ENCODE assay signal across 30 cellular contexts in the genomic region with DNA sequence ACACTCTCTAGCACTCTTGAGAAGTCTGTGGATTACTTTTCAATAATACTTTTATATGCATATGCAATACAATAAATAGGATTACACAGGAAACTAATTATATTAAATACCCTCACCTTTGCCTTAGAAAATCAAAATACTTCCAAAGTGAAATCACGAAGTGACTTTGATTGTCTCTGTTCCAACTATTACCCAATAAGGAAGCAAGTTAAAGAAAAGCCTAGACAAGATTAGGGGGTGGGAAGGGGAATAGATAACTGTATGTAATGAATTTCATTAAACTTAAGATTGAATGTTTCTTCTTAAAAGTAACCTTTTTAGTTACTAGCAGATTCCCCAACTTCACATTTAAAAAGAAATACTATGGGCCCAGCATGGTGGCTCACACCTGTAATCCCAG.
"Had no signal": no experiment of that assay in that cellular context is flagged by ENCODE, and none has a peak within 500 bp of the region (broad histone marks: within the 10 kb centered on the region; RNA-seq: fewer than 3 reads in every experiment).

No MANE protein-coding gene starts in this region.

- H3K9ac ChIP-seq: KMS-11 had no signal

- H3K4me2 ChIP-seq: KMS-11 had no signal

- H3K27ac ChIP-seq: KMS-11 had no signal

- H3K9me3 ChIP-seq: MG63 had no signal

- H3K4me3 ChIP-seq: MG63 had no signal

- H3K36me3 ChIP-seq: MG63 had no signal

- DNase-seq: Karpas-422, Kasumi-1, KG1, MG63, MM.1S, MV-4-11, NCI-H1048, NCI-H1092, NCI-H1105, NCI-H1417, NCI-H1417 treated with DMSO at 0.1 percent for 48 hours, NCI-H1436, NCI-H1436 treated with DMSO at 0.1 percent for 48 hours, NCI-H146, NCI-H1694, NCI-H1694 treated with DMSO at 0.1 percent for 48 hours, NCI-H187, NCI-H187 treated with DMSO at 0.1 percent for 48 hours, NCI-H1930, NCI-H2029, NCI-H2081, NCI-H2081 treated with DMSO at 0.1 percent for 48 hours, NCI-H2107, NCI-H2171, NCI-H2171 treated with DMSO at 0.1 percent for 48 hours, NCI-H2227 treated with DMSO at 0.1 percent for 48 hours, NCI-H226, NCI-H446, NCI-H446 treated with DMSO at 0.1 percent for 48 hours had no signal

- H3K27me3 ChIP-seq: MG63 had no signal
